ENCODE assay signal across 1 cellular context in genomic region chr13:45393941-45394570, GRCh38.
TF ChIP-seq lines count a peak whose summit lies in the region.

No MANE protein-coding gene starts in this region.

TF ChIP-seq in HepG2, 621 proteins besides CTCF, POLR2A, EP300 and RAD21 (continued from another document):
- TF ChIP-seq ZHX2 (IDR thresholded peaks at IDR 0.05; ENCODE audit: low read depth) = no peak
- no peak for TF ChIP-seq ZHX2 (CRISPR knock-in tag; IDR thresholded peaks at IDR 0.05; ENCODE audit: borderline replicate concordance)
- no peak for TF ChIP-seq ZNF281 (CRISPR knock-in tag; IDR thresholded peaks at IDR 0.05; ENCODE audit: borderline replicate concordance)
- peak; percentile 23; the same call in 1 of the 2 replicates for TF ChIP-seq SMC3 (IDR thresholded peaks at IDR 0.05; ENCODE audit: low read length)
TF ChIP-seq in HepG2: peak in this region for 3.
